Comparison of ENCODE assay signal across 24 cellular contexts in the genomic region with DNA sequence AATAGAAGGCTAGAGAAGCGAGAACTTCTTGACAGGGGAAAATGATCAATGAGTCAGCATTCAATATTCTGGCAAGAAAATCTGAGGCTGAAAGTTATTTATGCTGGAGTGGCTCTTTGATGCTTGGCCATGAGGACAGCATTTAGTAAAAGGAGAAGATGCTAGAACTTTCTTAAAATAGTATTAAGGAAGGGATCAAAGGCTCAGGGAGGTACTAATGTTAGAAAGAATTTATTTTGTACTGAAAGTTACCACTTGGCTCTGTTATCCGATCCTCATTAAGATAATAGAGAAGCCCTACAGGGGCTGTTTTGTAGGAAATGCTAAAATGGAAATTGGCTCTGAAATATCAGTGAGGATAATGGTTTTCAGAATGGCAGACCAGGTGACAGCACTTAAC.
DNase-seq lines count a peak whose midpoint lies in the region; ATAC-seq, FAIRE-seq and TF ChIP-seq lines count a peak whose summit lies in the region.
"Had no signal": no experiment of that assay in that cellular context is flagged by ENCODE, and none has a peak within 500 bp of the region (broad histone marks: within the 10 kb centered on the region; RNA-seq: fewer than 3 reads in every experiment).

No MANE protein-coding gene starts in this region.

- H3K4me2 ChIP-seq in A549 = peak overlapping the region; percentile 41
- H3K4me2 ChIP-seq in OCI-LY1 (ENCODE audit: low read length) = no peak overlapping the region

- H3K4me3 ChIP-seq in A549 = no peak overlapping the region
- no peak overlapping the region for H3K4me3 ChIP-seq in OCI-LY1 (ENCODE audit: low read depth, low read length, poor library complexity, severe bottlenecking)
- H3K4me3 ChIP-seq: dorsolateral prefrontal cortex, gastroesophageal sphincter, psoas muscle, upper lobe of left lung had no signal

- no peak for TF ChIP-seq RAD21 in A549 (conservative IDR thresholded peaks at IDR 0.05 in 1 of 2, IDR thresholded peaks at IDR 0.05 in 1 of 2)

- CTCF ChIA-PET in A549 (lab: Yijun Ruan, JAX) = no interaction called here

- WGBS in A549 (ENCODE audit: missing lambda C conversion rate) = 63% methylated on average over 2 of the region's 2 CpGs

- H3K9me2 ChIP-seq in OCI-LY1 (ENCODE audit: low read depth, low read length) = no peaks in the 10 kb centered on the region

- no peaks in the 10 kb centered on the region for H3K27me3 ChIP-seq in OCI-LY1 (ENCODE audit: insufficient read depth, low read length)
- H3K27me3 ChIP-seq: gastroesophageal sphincter, upper lobe of left lung had no signal

- H3K79me2 ChIP-seq in OCI-LY1 (ENCODE audit: insufficient read depth, low read length) = no peaks in the 10 kb centered on the region

- H3K4me1 ChIP-seq in A549 = peaks cover 9% of the 10 kb centered on the region; the same call in 2 of the 3 replicates
- no peaks in the 10 kb centered on the region for H3K4me1 ChIP-seq in OCI-LY1 (ENCODE audit: insufficient read depth, low read length, severe bottlenecking)
- H3K4me1 ChIP-seq: gastroesophageal sphincter, psoas muscle, upper lobe of left lung had no signal

- no peak for TF ChIP-seq POLR2A in A549 (IDR thresholded peaks at IDR 0.05; ENCODE audit: low read length)

- TF ChIP-seq CTCF in A549 (IDR thresholded peaks at IDR 0.05) = no peak
- no peak for TF ChIP-seq CTCF in OCI-LY1 (IDR thresholded peaks at IDR 0.05; ENCODE audit: low read length)

- no peaks in the 10 kb centered on the region for H3K36me3 ChIP-seq in OCI-LY1 (ENCODE audit: insufficient read depth, low read length)
- H3K36me3 ChIP-seq: gastroesophageal sphincter, upper lobe of left lung had no signal

- peak overlapping the region; percentile 16; the same call in 1 of the 2 replicates for H2AFZ ChIP-seq in OCI-LY1 (ENCODE audit: low read length)

- no peaks in the 10 kb centered on the region for H4K20me1 ChIP-seq in OCI-LY1 (ENCODE audit: insufficient read depth, low read length)

- ATAC-seq in A549 (no peak), HG03432 (IDR thresholded peaks at IDR 0.05; ENCODE audit: unreplicated experiment) (no peak)
- ATAC-seq: gastroesophageal sphincter, psoas muscle had no signal

- H3F3A ChIP-seq in OCI-LY1 (ENCODE audit: insufficient read depth, low read length) = no peaks in the 10 kb centered on the region

- DNase-seq in A549 (ENCODE audit: low read depth in 1 of 2, low spot score in 1 of 2) (no peak), NCI-H1092 (lab: John Stamatoyannopoulos, UW) (peak; percentile 48), glomerular visceral epithelial cell (ENCODE audit: extremely low spot score) (peak; percentile 53), NOMO-1 treated with dmso at 0.1 percent for 144 hours (lab: John Stamatoyannopoulos, UW; ENCODE audit: unreplicated experiment) (no peak), ecto neural progenitor cell (ENCODE audit: low spot score) (no peak), RKO (ENCODE audit: low spot score) (no peak)
- DNase-seq: activated CD8-positive, alpha-beta memory T cell treated with anti-CD3 and anti-CD28 coated beads, Interleukin-2, amount 50 U/mL, for 48 hours; activated effector memory CD4-positive, alpha-beta T cell treated with anti-CD3 and anti-CD28 coated beads, Interleukin-2, amount 50 U/mL, for 16 hours; caudate nucleus; DMS153; dorsolateral prefrontal cortex; erythroblast; HFFc6; midbrain; NK-92 treated with Interleukin-12 subunit alpha and Interleukin-12 subunit beta, amount 100 ng/mL, for 24 hours; psoas muscle; stimulated activated CD4-positive, alpha-beta T cell treated with anti-CD3 and anti-CD28 coated beads, Interleukin-4, amount 100 ng/mL, for 24 hours; T-helper 1 cell; upper lobe of left lung had no signal

- no peak overlapping the region for H3K9ac ChIP-seq in OCI-LY1 (ENCODE audit: low read length)

- TF ChIP-seq EP300 in A549 (IDR thresholded peaks at IDR 0.05) = no peak

- H3K9me3 ChIP-seq in A549 (no peaks in the 10 kb centered on the region), OCI-LY1 (ENCODE audit: low read length) (no peaks in the 10 kb centered on the region)
- H3K9me3 ChIP-seq: gastroesophageal sphincter, psoas muscle, upper lobe of left lung had no signal

- FAIRE-seq in A549 (lab: Jason Lieb, UNC) = no peak
- FAIRE-seq: A204.1 had no signal

- POLR2A ChIA-PET in A549 (lab: Yijun Ruan, JAX) = no interaction called here

- H3K27ac ChIP-seq in A549 (peak overlapping the region; percentile 50 to 78; a peak in 5 of 6 replicates), OCI-LY1 (ENCODE audit: low read depth, low read length, poor library complexity, severe bottlenecking) (no peak overlapping the region)
- H3K27ac ChIP-seq: C4-2B, dorsolateral prefrontal cortex, gastroesophageal sphincter, psoas muscle, upper lobe of left lung had no signal

TF ChIP-seq in A549, 52 proteins besides CTCF, POLR2A, EP300 and RAD21:
- no peak for TF ChIP-seq JUNB (IDR thresholded peaks at IDR 0.05)
- TF ChIP-seq RFX5 (IDR thresholded peaks at IDR 0.05) = no peak
- no peak for TF ChIP-seq RCOR1 (IDR thresholded peaks at IDR 0.05; ENCODE audit: low read depth, low read length)
- TF ChIP-seq, protein P1, sequence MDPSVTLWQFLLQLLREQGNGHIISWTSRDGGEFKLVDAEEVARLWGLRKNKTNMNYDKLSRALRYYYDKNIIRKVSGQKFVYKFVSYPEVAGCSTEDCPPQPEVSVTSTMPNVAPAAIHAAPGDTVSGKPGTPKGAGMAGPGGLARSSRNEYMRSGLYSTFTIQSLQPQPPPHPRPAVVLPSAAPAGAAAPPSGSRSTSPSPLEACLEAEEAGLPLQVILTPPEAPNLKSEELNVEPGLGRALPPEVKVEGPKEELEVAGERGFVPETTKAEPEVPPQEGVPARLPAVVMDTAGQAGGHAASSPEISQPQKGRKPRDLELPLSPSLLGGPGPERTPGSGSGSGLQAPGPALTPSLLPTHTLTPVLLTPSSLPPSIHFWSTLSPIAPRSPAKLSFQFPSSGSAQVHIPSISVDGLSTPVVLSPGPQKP (IDR thresholded peaks at IDR 0.05; ENCODE audit: low read depth, low read length) = no peak
- no peak for TF ChIP-seq ESRRA (IDR thresholded peaks at IDR 0.05; ENCODE audit: borderline replicate concordance, low read length)
- TF ChIP-seq KDM1A (IDR thresholded peaks at IDR 0.05; ENCODE audit: low read depth) = no peak
- no peak for TF ChIP-seq BHLHE40 (IDR thresholded peaks at IDR 0.05; ENCODE audit: low read depth, low read length)
- no peak for TF ChIP-seq SMC3 (IDR thresholded peaks at IDR 0.05)
- TF ChIP-seq, protein P2, sequence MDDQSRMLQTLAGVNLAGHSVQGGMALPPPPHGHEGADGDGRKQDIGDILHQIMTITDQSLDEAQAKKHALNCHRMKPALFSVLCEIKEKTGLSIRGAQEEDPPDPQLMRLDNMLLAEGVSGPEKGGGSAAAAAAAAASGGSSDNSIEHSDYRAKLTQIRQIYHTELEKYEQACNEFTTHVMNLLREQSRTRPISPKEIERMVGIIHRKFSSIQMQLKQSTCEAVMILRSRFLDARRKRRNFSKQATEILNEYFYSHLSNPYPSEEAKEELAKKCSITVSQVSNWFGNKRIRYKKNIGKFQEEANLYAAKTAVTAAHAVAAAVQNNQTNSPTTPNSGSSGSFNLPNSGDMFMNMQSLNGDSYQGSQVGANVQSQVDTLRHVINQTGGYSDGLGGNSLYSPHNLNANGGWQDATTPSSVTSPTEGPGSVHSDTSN (IDR thresholded peaks at IDR 0.05) = no peak
- no peak for TF ChIP-seq JUN (IDR thresholded peaks at IDR 0.05)
- no peak for TF ChIP-seq PHF8 (IDR thresholded peaks at IDR 0.05; ENCODE audit: borderline replicate concordance, low read depth)
- TF ChIP-seq HDAC2 (IDR thresholded peaks at IDR 0.05) = no peak
- TF ChIP-seq, protein P3, sequence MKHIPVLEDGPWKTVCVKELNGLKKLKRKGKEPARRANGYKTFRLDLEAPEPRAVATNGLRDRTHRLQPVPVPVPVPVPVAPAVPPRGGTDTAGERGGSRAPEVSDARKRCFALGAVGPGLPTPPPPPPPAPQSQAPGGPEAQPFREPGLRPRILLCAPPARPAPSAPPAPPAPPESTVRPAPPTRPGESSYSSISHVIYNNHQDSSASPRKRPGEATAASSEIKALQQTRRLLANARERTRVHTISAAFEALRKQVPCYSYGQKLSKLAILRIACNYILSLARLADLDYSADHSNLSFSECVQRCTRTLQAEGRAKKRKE (CRISPR knock-in tag; IDR thresholded peaks at IDR 0.05; ENCODE audit: low read depth) = no peak
- no peak for TF ChIP-seq CBX2 (IDR thresholded peaks at IDR 0.05; ENCODE audit: borderline replicate concordance, low read depth)
- TF ChIP-seq KDM5A (IDR thresholded peaks at IDR 0.05) = no peak
- no peak for TF ChIP-seq ZSCAN20 (CRISPR knock-in tag; IDR thresholded peaks at IDR 0.05)

Comparison
In these comparisons a context has a peak if more than half of its experiments do, and no peak if none do; other contexts are left out.
1. DNase-seq: peak in NCI-H1092 (single experiment) and glomerular visceral epithelial cell (single experiment); none in A549 (0 of 2), NOMO-1 treated with dmso at 0.1 percent for 144 hours (single experiment), ecto neural progenitor cell (single experiment) and RKO (single experiment).